Comparison of ENCODE assay signal across 8 cellular contexts in the genomic region with DNA sequence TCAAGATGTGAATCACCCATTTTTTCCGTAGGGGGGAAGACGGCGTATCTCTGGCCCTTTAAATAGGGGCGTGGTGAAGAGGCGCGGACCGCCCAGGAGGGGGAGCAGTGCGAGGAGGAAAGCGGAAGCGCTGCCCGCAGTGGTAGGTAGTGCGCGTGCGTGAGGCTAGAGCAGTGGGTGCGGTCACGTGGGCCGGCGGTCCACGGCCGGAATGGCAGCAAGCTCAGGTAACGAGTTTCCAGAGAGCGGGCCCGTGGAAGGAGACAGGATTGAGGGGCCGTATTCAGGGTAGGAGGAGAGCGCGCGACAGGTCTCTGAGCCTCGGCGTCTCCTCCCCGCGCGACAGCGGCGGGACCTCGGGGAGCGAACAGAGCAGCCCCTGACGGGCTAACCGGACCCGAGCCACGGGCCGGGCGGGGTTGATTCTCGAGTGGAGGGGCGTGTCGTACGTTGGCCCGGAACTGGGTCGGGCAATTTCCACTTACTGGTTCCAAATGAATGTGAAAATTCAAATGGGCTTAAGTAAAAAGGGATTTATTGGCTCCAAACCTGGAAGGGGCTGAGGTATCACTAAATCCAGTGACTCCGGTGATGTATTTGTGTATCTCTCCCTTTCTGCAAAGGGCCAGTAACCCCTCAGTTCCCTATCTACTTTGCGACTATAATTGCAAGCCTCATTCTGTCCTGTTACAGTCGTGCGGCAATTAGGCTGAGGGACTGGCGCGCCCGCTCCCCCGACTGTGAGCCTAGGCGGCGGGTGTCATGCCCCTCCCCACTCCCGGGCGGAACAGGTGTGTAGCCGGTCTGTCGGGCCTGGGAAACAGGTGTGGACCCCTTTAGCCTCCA. TPM values are rescaled to one million over a fixed set of nuclear protein-coding genes. Genes with fewer than 3 reads are reported as not detected.
DNase-seq lines count a peak whose midpoint lies in the region; FAIRE-seq and TF ChIP-seq lines count a peak whose summit lies in the region.

A gene with protein sequence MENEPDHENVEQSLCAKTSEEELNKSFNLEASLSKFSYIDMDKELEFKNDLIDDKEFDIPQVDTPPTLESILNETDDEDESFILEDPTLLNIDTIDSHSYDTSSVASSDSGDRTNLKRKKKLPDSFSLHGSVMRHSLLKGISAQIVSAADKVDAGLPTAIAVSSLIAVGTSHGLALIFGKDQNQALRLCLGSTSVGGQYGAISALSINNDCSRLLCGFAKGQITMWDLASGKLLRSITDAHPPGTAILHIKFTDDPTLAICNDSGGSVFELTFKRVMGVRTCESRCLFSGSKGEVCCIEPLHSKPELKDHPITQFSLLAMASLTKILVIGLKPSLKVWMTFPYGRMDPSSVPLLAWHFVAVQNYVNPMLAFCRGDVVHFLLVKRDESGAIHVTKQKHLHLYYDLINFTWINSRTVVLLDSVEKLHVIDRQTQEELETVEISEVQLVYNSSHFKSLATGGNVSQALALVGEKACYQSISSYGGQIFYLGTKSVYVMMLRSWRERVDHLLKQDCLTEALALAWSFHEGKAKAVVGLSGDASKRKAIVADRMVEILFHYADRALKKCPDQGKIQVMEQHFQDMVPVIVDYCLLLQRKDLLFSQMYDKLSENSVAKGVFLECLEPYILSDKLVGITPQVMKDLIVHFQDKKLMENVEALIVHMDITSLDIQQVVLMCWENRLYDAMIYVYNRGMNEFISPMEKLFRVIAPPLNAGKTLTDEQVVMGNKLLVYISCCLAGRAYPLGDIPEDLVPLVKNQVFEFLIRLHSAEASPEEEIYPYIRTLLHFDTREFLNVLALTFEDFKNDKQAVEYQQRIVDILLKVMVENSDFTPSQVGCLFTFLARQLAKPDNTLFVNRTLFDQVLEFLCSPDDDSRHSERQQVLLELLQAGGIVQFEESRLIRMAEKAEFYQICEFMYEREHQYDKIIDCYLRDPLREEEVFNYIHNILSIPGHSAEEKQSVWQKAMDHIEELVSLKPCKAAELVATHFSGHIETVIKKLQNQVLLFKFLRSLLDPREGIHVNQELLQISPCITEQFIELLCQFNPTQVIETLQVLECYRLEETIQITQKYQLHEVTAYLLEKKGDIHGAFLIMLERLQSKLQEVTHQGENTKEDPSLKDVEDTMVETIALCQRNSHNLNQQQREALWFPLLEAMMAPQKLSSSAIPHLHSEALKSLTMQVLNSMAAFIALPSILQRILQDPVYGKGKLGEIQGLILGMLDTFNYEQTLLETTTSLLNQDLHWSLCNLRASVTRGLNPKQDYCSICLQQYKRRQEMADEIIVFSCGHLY (N-terminal part only) (plus strand): TSS at position 168 of the 846 bp plus-strand sequence. CDS start 12,467 bp downstream, outside the sequence.

- no peak within 1 kb of the TSS for H2BK120ac ChIP-seq in H1 (replicated peaks; ENCODE audit: low read depth, low read length)
- peak within 1 kb of the TSS; percentile 76 for H2BK120ac ChIP-seq in mesenchymal stem cell (ENCODE audit: low read depth, low read length)

- H3K23me2 ChIP-seq in H1 (ENCODE audit: low read depth, low read length) = peaks cover 9% of the 10 kb centered on the region; the same call in 1 of the 2 replicates

- H2BK15ac ChIP-seq in H1 (ENCODE audit: low read length) = no peak within 1 kb of the TSS
- H2BK15ac ChIP-seq in mesenchymal stem cell (ENCODE audit: low read depth, poor library complexity, severe bottlenecking) = peak within 1 kb of the TSS; percentile 21

- H4K5ac ChIP-seq in H1 (ENCODE audit: insufficient read length, low read depth, low read length) = no peak within 1 kb of the TSS

- POLR2A ChIA-PET in activated CD8-positive, alpha-beta memory T cell treated with anti-CD3 and anti-CD28 coated beads for 36 hours (lab: Charles Lee) = no interaction called here
- POLR2A ChIA-PET in H1 (lab: Charles Lee; ENCODE audit: partially characterized antibody) = interaction anchor here (0.6 kb wide), 1 partner anchor 23 kb away, joined by 3 read pairs; no protein-coding TSS in a partner anchor

- H3K79me1 ChIP-seq in H1 (ENCODE audit: low read depth, low read length) = peaks cover 6% of the 10 kb centered on the region; the same call in 1 of the 2 replicates
- peaks cover 29% of the 10 kb centered on the region for H3K79me1 ChIP-seq in mesenchymal stem cell (replicated peaks; ENCODE audit: low read length, poor library complexity, severe bottlenecking)

- H3K27me3 ChIP-seq in H1 (replicated peaks in 1 of 4; ENCODE audit: control insufficient read depth in 3 of 4, extremely low read depth in 1 of 4, insufficient read depth in 3 of 4, low read length in 3 of 4) (no peaks in the 10 kb centered on the region; a peak in 1 of 7 replicates), mesenchymal stem cell (ENCODE audit: control insufficient read depth in 1 of 2, insufficient read depth in 1 of 2, low read length in 2 of 2) (peaks cover 0 to 4% of the 10 kb centered on the region in 2 experiments)

- H3K9me3 ChIP-seq in H1 (ENCODE audit: insufficient read depth in 2 of 2, low read depth in 1 of 2, low read length in 1 of 2) (no peaks in the 10 kb centered on the region), mesenchymal stem cell (ENCODE audit: control insufficient read depth, low read length) (no peaks in the 10 kb centered on the region)

- TF ChIP-seq RAD21 in H1 (IDR thresholded peaks at IDR 0.05 in 1 of 2, conservative IDR thresholded peaks at IDR 0.05 in 1 of 2; ENCODE audit: low read depth in 2 of 2, low read length in 2 of 2) = peak in 1 of 2 experiments; percentile 13; a peak in 1 of 4 replicates

- H4K8ac ChIP-seq in H1 (ENCODE audit: extremely low read depth, insufficient read depth, low read length) = peak within 1 kb of the TSS; percentile 76; the same call in 1 of the 2 replicates
- peak within 1 kb of the TSS; percentile 98 for H4K8ac ChIP-seq in mesenchymal stem cell (ENCODE audit: low read length)

- H3K9ac ChIP-seq in H1 (replicated peaks in 1 of 4; ENCODE audit: extremely low read depth in 1 of 4, low read depth in 3 of 4, low read length in 3 of 4) (peak within 1 kb of the TSS in 3 of 4 experiments; percentile 15 to 48 (median 39); a peak in 4 of 7 replicates), mesenchymal stem cell (ENCODE audit: low read length) (peak within 1 kb of the TSS; percentile 92)

- H3K79me2 ChIP-seq in H1 (ENCODE audit: control insufficient read depth in 1 of 2, insufficient read depth in 2 of 2, low read length in 2 of 2) = peaks cover 0 to 25% of the 10 kb centered on the region in 2 experiments; a peak in 3 of 4 replicates

- whole genome bisulfite sequencing in H1 (ENCODE audit: extremely low coverage in 1 of 2, insufficient coverage in 1 of 2, insufficient read length in 1 of 2, insufficient replicate concordance in 2 of 2, low coverage in 1 of 2, low lambda C conversion rate in 2 of 2, missing lambda C conversion rate in 1 of 2), 2 experiments = 2% methylated on average over 62 of the region's 62 CpGs; no CpG with 5 or more reads in 1 of the 2 experiments
- WGBS in mesenchymal stem cell = 1% methylated on average over 52 of the region's 62 CpGs

- H4K91ac ChIP-seq in H1 (replicated peaks; ENCODE audit: insufficient read length, low read length) = no peak within 1 kb of the TSS
- H4K91ac ChIP-seq in mesenchymal stem cell (ENCODE audit: low read length) = peak within 1 kb of the TSS; percentile 77

- peaks cover 0 to 5% (median 2%) of the 10 kb centered on the region in 4 experiments; a peak in 3 of 7 replicates for H3K4me1 ChIP-seq in H1 (replicated peaks in 1 of 4; ENCODE audit: control insufficient read depth in 3 of 4, insufficient read depth in 4 of 4, low read length in 3 of 4)
- peaks cover 5% of the 10 kb centered on the region for H3K4me1 ChIP-seq in mesenchymal stem cell (ENCODE audit: control insufficient read depth, insufficient read depth, low read depth, low read length)

- H2BK12ac ChIP-seq in H1 (ENCODE audit: low read depth, low read length) = peak within 1 kb of the TSS; percentile 20; the same call in 1 of the 2 replicates
- peak within 1 kb of the TSS in 1 of 2 experiments; percentile 86 for H2BK12ac ChIP-seq in mesenchymal stem cell (ENCODE audit: low read length in 2 of 2)

- no peak within 1 kb of the TSS for H3K56ac ChIP-seq in H1 (replicated peaks; ENCODE audit: insufficient read length, low read depth, low read length)

- TF ChIP-seq CTCF in GM20000 (IDR thresholded peaks at IDR 0.05; ENCODE audit: extremely low read depth, missing control alignments) (peak; percentile 13), H1 (IDR thresholded peaks at IDR 0.05; ENCODE audit: control extremely low read depth in 1 of 3, insufficient read depth in 1 of 3, low read depth in 1 of 3, low read length in 3 of 3) (peak; percentile 53 to 74 (median 73))

- H2AFZ ChIP-seq in H1 (ENCODE audit: low read length) (peak within 1 kb of the TSS; percentile 97), mesenchymal stem cell (ENCODE audit: low read depth, low read length) (peak within 1 kb of the TSS; percentile 91)

- H2BK20ac ChIP-seq in H1 (ENCODE audit: low read length) = 0 out of 2 replicates have a peak within 1 kb of the TSS, but pooled peaks have one; percentile 35

- H2BK5ac ChIP-seq in H1 (ENCODE audit: low read depth, low read length) (no peak within 1 kb of the TSS), mesenchymal stem cell (ENCODE audit: low read depth, low read length, poor library complexity, severe bottlenecking) (no peak within 1 kb of the TSS)

- peak in 1 of 2 experiments; percentile 35; a peak in 1 of 3 replicates for TF ChIP-seq POLR2A in H1 (IDR thresholded peaks at IDR 0.05; ENCODE audit: control extremely low read depth in 1 of 2, low read depth in 2 of 2, low read length in 2 of 2)

- peak; percentile 97 for DNase-seq in COR-L47 (lab: John Stamatoyannopoulos, UW)
- DNase-seq in GM20000 (ENCODE audit: low spot score) = peak; percentile 92
- peak; percentile 97 for DNase-seq in HT-29 (ENCODE audit: low spot score)
- peak; percentile 96 for DNase-seq in NK-92 treated with Interleukin-12 subunit alpha and Interleukin-12 subunit beta, amount 100 ng/mL, for 24 hours (lab: John Stamatoyannopoulos, UW)
- DNase-seq in H1 (ENCODE audit: low read depth in 1 of 2, low spot score in 2 of 2) = peak; percentile 76 to 94
- DNase-seq in mesenchymal stem cell = peak; percentile 95
- DNase-seq in stimulated activated CD8-positive, alpha-beta memory T cell treated with anti-CD3 and anti-CD28 coated beads, Interleukin-12 subunit alpha, Interleukin-12 subunit beta, amount 100 ng/mL, for 4 hours (ENCODE audit: low read depth) = peak; percentile 95

- H3K14ac ChIP-seq in H1 (ENCODE audit: insufficient read length) (no peak within 1 kb of the TSS), mesenchymal stem cell (ENCODE audit: low read length in 2 of 2) (peak within 1 kb of the TSS in 1 of 2 experiments; percentile 82)

- no peak for TF ChIP-seq EP300 in H1 (IDR thresholded peaks at IDR 0.05; ENCODE audit: borderline replicate concordance in 1 of 2, low read depth in 2 of 2, low read length in 2 of 2)

- H3K23ac ChIP-seq in H1 (ENCODE audit: insufficient read length) (no peak within 1 kb of the TSS), mesenchymal stem cell (ENCODE audit: low read length in 2 of 2) (no peak within 1 kb of the TSS)

- H3K4me3 ChIP-seq in H1 (ENCODE audit: extremely low read depth in 1 of 4, insufficient read depth in 2 of 4, low read depth in 3 of 4, low read length in 4 of 4) (peak within 1 kb of the TSS; percentile 66 to 99 (median 94)), mesenchymal stem cell (ENCODE audit: insufficient read depth in 1 of 2, low read depth in 1 of 2, low read length in 2 of 2) (peak within 1 kb of the TSS; percentile 93)

- H3K36me3 ChIP-seq in H1 (ENCODE audit: control insufficient read depth in 2 of 4, insufficient read depth in 4 of 4, low read length in 3 of 4) (no peaks in the 10 kb centered on the region), mesenchymal stem cell (ENCODE audit: control insufficient read depth in 1 of 2, insufficient read depth in 2 of 2, low read depth in 1 of 2, low read length in 2 of 2) (peaks cover 2 to 14% of the 10 kb centered on the region in 2 experiments)

- no peak within 1 kb of the TSS for H2AK5ac ChIP-seq in H1 (ENCODE audit: low read depth, low read length)
- peak within 1 kb of the TSS; percentile 26 for H2AK5ac ChIP-seq in mesenchymal stem cell (ENCODE audit: low read length, severe bottlenecking)

- no peaks in the 10 kb centered on the region for H4K20me1 ChIP-seq in H1 (replicated peaks in 1 of 2; ENCODE audit: control insufficient read depth in 1 of 2, insufficient read depth in 2 of 2, low read length in 2 of 2)

- peak within 1 kb of the TSS; percentile 93 to 95 for H3K4me2 ChIP-seq in H1 (ENCODE audit: insufficient read depth in 1 of 2, low read depth in 2 of 2, low read length in 2 of 2)
- H3K4me2 ChIP-seq in mesenchymal stem cell (ENCODE audit: low read length, poor library complexity, severe bottlenecking) = peak within 1 kb of the TSS; percentile 93

- no peak within 1 kb of the TSS for H3K4ac ChIP-seq in H1 (replicated peaks; ENCODE audit: insufficient read length, low read depth, low read length)
- H3K4ac ChIP-seq in mesenchymal stem cell (ENCODE audit: low read depth in 1 of 2, low read length in 2 of 2) = peak within 1 kb of the TSS; percentile 7 to 60

- H3K18ac ChIP-seq in H1 (ENCODE audit: extremely low read depth, low read length) (no peak within 1 kb of the TSS), mesenchymal stem cell (ENCODE audit: low read depth in 1 of 2, low read length in 2 of 2) (peak within 1 kb of the TSS; percentile 80 to 86)

- H3K27ac ChIP-seq in H1 (ENCODE audit: low read depth, low read length) (no peak within 1 kb of the TSS), mesenchymal stem cell (ENCODE audit: low read length, poor library complexity, severe bottlenecking) (peak within 1 kb of the TSS; percentile 67)

- peak; percentile 57 for FAIRE-seq in H1 (lab: Jason Lieb, UNC)

- CTCF ChIA-PET in activated CD8-positive, alpha-beta memory T cell treated with anti-CD3 and anti-CD28 coated beads for 36 hours (lab: Charles Lee) = interaction anchor here (0.7 to 1.0 kb wide), 2 partner anchors 9 to 248 kb away, joined by 3 to 4 read pairs; no protein-coding TSS in a partner anchor
- CTCF ChIA-PET in H1 (lab: Charles Lee; ENCODE audit: partially characterized antibody) = interaction anchor here (0.6 to 2.0 kb wide), 15 partner anchors 8 to 454 kb away, joined by 3 to 9 read pairs (median 4); partner anchors contain the start of gene EPHB3

RNA-seq across cellular contexts. Expression of the gene that starts here (rescaled TPM):
- total RNA-seq in HT-29 (2014; rRNA removed; shearing (Covaris generic)) = 9.1 and 11.7 TPM in 2 replicates
- 10 to 100 TPM; 25.7 to 25.9 TPM for total RNA-seq in activated CD8-positive, alpha-beta memory T cell treated with anti-CD3 and anti-CD28 coated beads for 36 hours
- 38.0 and 41.0 TPM in 2 replicates for total RNA-seq in H1 (2021; fragmentation: NEBNext Ultra II Directional; extraction: Animal tissue kit (Norgen Biotek cat#: 25700))
- 11.6 and 13.0 TPM in 2 replicates for polyA plus RNA-seq in H1 (2011; rRNA removed)
- polyA plus RNA-seq in H1 (2011; cell fraction: cytosol; rRNA removed) = 17.5 TPM
- 13.0 TPM for polyA plus RNA-seq in H1 (2011; cell fraction: nucleus; rRNA removed)
- polyA plus RNA-seq in H1 (2012, experiment 1 of 2) = 13.6 to 18.2 TPM (median 16.1 TPM) in 4 replicates
- polyA plus RNA-seq in H1 (2012, experiment 2 of 2) = 1.2 TPM
- polyA plus RNA-seq in H1 (2013, experiment 1 of 2) = 11.4 TPM
- 11.6 TPM for polyA plus RNA-seq in H1 (2013, experiment 2 of 2)
- polyA minus RNA-seq in H1 (2011; rRNA and poly(A)+ RNA removed) = 52.1 and 77.3 TPM in 2 replicates
- polyA minus RNA-seq in H1 (2011; cell fraction: cytosol; rRNA and poly(A)+ RNA removed) = 21.4 TPM
- polyA minus RNA-seq in H1 (2011; cell fraction: nucleus; rRNA and poly(A)+ RNA removed) = 144 TPM
- polyA plus RNA-seq in mesenchymal stem cell (2013, experiment 1 of 2) = 13.9 TPM
- polyA plus RNA-seq in mesenchymal stem cell (2013, experiment 2 of 2) = 15.3 TPM
